In the genomic region with DNA sequence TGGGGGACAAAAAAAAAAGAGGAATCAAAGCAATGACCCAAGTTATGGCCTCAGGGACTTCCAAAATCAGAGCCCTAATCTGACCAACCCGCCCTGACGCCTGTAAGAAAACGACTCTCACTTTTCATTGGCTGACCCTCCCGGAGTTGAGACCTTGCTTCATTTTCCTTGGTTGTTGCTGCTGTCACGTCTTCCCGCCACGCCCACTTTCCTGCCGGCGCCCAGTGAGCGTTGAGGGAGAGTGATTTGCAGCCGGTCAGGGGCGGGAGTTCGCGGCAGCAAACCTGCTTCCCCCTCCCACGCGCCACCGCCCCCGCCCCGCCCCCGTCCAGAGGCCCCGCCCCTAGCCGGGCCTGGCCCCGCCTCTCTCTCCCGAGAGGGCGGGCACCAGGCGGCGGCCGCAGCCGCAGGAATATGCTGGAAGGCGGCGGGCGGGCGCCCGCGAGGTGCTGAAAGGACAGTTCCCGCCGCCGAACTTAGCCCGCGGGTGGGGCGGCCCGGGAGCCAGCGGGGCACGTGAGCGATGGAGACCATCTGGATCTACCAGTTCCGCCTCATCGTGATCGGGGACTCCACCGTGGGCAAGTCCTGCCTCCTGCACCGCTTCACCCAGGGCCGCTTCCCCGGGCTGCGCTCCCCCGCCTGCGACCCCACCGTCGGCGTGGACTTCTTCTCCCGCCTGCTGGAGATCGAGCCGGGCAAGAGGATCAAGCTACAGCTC, we compare ENCODE assay signal across 1 cellular context.
TF ChIP-seq lines count a peak whose summit lies in the region.

A gene with protein sequence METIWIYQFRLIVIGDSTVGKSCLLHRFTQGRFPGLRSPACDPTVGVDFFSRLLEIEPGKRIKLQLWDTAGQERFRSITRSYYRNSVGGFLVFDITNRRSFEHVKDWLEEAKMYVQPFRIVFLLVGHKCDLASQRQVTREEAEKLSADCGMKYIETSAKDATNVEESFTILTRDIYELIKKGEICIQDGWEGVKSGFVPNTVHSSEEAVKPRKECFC (plus strand): TSS at position 403 of the 721 bp plus-strand sequence. CDS start 121 bp downstream, at position 524.

TF ChIP-seq in GM12878, 131 proteins besides CTCF, POLR2A, EP300 and RAD21 (continued from another document and continues in another):
- TF ChIP-seq, protein P1, sequence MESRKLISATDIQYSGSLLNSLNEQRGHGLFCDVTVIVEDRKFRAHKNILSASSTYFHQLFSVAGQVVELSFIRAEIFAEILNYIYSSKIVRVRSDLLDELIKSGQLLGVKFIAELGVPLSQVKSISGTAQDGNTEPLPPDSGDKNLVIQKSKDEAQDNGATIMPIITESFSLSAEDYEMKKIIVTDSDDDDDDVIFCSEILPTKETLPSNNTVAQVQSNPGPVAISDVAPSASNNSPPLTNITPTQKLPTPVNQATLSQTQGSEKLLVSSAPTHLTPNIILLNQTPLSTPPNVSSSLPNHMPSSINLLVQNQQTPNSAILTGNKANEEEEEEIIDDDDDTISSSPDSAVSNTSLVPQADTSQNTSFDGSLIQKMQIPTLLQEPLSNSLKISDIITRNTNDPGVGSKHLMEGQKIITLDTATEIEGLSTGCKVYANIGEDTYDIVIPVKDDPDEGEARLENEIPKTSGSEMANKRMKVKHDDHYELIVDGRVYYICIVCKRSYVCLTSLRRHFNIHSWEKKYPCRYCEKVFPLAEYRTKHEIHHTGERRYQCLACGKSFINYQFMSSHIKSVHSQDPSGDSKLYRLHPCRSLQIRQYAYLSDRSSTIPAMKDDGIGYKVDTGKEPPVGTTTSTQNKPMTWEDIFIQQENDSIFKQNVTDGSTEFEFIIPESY (IDR thresholded peaks at IDR 0.05) = no peak
- TF ChIP-seq MXI1 (IDR thresholded peaks at IDR 0.05; ENCODE audit: low read depth, low read length) (peak; percentile 60), ZZZ3 (IDR thresholded peaks at IDR 0.05; ENCODE audit: control insufficient read depth, insufficient read length, low read depth) (no peak), MYC (IDR thresholded peaks at IDR 0.05; ENCODE audit: insufficient read depth, insufficient read length, insufficient replicate concordance, low read length, severe bottlenecking) (peak; percentile 67), TBL1XR1 (IDR thresholded peaks at IDR 0.05; ENCODE audit: low read depth, low read length) (no peak), HCFC1 (IDR thresholded peaks at IDR 0.05; ENCODE audit: low read length) (no peak), IKZF1 (conservative IDR thresholded peaks at IDR 0.05) (peak; percentile 95), ASH2L (IDR thresholded peaks at IDR 0.05; ENCODE audit: borderline replicate concordance, low read depth) (no peak), SREBF2 (IDR thresholded peaks at IDR 0.05; ENCODE audit: low read length) (no peak), TCF3 (IDR thresholded peaks at IDR 0.05; ENCODE audit: borderline replicate concordance, insufficient read depth, low read depth, low read length) (peak; percentile 61), KLF5 (IDR thresholded peaks at IDR 0.05; ENCODE audit: partially characterized antibody) (no peak), WRNIP1 (IDR thresholded peaks at IDR 0.05; ENCODE audit: borderline replicate concordance, low read depth, low read length) (no peak), MTA2 (IDR thresholded peaks at IDR 0.05; ENCODE audit: low read depth) (no peak), KAT2A (conservative IDR thresholded peaks at IDR 0.05; ENCODE audit: control insufficient read depth, low read depth, low read length) (no peak), KDM1A (IDR thresholded peaks at IDR 0.05; ENCODE audit: borderline replicate concordance) (no peak), EED (IDR thresholded peaks at IDR 0.05; ENCODE audit: low read depth) (0 out of 2 replicates have a peak, but pooled peaks have one; percentile 36), CHD1 (IDR thresholded peaks at IDR 0.05; ENCODE audit: low read depth, low read length) (no peak), RBBP5 (conservative IDR thresholded peaks at IDR 0.05) (no peak), GABPA (IDR thresholded peaks at IDR 0.05; ENCODE audit: low read depth) (no peak), SUZ12 (IDR thresholded peaks at IDR 0.05; ENCODE audit: unreplicated experiment) (no peak), TCF7 (IDR thresholded peaks at IDR 0.05; ENCODE audit: borderline replicate concordance) (no peak), PAX8 (IDR thresholded peaks at IDR 0.05) (no peak), RELA (IDR thresholded peaks at IDR 0.05; ENCODE audit: borderline replicate concordance, partially characterized antibody) (no peak), RFX5 (IDR thresholded peaks at IDR 0.05; ENCODE audit: low read depth, low read length) (no peak), TCF12 (IDR thresholded peaks at IDR 0.05; ENCODE audit: low read depth, low read length) (no peak), DPF2 (IDR thresholded peaks at IDR 0.05) (peak; percentile 71; the same call in 1 of the 2 replicates), NFXL1 (IDR thresholded peaks at IDR 0.05; ENCODE audit: borderline replicate concordance) (no peak), IKZF2 (IDR thresholded peaks at IDR 0.05) (peak in 1 of 2 experiments; percentile 48; a peak in 1 of 4 replicates), POLR2AphosphoS5 (IDR thresholded peaks at IDR 0.05; ENCODE audit: low read length) (0 out of 2 replicates have a peak, but pooled peaks have one; percentile 22), NBN (IDR thresholded peaks at IDR 0.05) (no peak), MEF2B (IDR thresholded peaks at IDR 0.05; ENCODE audit: partially characterized antibody, poor library complexity, severe bottlenecking) (peak; percentile 7), STAT1 (conservative IDR thresholded peaks at IDR 0.05) (no peak)
- TF ChIP-seq, protein P2, sequence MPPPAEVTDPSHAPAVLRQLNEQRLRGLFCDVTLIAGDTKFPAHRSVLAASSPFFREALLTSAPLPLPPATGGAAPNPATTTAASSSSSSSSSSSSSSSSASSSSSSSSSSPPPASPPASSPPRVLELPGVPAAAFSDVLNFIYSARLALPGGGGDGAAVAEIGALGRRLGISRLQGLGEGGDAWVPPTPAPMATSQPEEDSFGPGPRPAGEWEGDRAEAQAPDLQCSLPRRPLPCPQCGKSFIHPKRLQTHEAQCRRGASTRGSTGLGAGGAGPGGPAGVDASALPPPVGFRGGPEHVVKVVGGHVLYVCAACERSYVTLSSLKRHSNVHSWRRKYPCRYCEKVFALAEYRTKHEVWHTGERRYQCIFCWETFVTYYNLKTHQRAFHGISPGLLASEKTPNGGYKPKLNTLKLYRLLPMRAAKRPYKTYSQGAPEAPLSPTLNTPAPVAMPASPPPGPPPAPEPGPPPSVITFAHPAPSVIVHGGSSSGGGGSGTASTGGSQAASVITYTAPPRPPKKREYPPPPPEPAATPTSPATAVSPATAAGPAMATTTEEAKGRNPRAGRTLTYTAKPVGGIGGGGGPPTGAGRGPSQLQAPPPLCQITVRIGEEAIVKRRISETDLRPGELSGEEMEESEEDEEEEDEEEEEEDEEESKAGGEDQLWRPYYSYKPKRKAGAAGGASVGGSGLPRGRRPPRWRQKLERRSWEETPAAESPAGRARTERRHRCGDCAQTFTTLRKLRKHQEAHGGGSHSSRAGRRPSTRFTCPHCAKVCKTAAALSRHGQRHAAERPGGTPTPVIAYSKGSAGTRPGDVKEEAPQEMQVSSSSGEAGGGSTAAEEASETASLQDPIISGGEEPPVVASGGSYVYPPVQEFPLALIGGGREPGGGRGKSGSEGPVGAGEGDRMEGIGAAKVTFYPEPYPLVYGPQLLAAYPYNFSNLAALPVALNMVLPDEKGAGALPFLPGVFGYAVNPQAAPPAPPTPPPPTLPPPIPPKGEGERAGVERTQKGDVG (CRISPR knock-in tag; IDR thresholded peaks at IDR 0.05) = no peak
- TF ChIP-seq, protein P3, sequence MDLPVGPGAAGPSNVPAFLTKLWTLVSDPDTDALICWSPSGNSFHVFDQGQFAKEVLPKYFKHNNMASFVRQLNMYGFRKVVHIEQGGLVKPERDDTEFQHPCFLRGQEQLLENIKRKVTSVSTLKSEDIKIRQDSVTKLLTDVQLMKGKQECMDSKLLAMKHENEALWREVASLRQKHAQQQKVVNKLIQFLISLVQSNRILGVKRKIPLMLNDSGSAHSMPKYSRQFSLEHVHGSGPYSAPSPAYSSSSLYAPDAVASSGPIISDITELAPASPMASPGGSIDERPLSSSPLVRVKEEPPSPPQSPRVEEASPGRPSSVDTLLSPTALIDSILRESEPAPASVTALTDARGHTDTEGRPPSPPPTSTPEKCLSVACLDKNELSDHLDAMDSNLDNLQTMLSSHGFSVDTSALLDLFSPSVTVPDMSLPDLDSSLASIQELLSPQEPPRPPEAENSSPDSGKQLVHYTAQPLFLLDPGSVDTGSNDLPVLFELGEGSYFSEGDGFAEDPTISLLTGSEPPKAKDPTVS (IDR thresholded peaks at IDR 0.05; ENCODE audit: low read depth, low read length) = peak; percentile 81
- TF ChIP-seq, protein P4, sequence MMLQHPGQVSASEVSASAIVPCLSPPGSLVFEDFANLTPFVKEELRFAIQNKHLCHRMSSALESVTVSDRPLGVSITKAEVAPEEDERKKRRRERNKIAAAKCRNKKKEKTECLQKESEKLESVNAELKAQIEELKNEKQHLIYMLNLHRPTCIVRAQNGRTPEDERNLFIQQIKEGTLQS (IDR thresholded peaks at IDR 0.05; ENCODE audit: borderline replicate concordance, extremely low read depth, low read depth, low read length) = no peak
- TF ChIP-seq, protein P5, sequence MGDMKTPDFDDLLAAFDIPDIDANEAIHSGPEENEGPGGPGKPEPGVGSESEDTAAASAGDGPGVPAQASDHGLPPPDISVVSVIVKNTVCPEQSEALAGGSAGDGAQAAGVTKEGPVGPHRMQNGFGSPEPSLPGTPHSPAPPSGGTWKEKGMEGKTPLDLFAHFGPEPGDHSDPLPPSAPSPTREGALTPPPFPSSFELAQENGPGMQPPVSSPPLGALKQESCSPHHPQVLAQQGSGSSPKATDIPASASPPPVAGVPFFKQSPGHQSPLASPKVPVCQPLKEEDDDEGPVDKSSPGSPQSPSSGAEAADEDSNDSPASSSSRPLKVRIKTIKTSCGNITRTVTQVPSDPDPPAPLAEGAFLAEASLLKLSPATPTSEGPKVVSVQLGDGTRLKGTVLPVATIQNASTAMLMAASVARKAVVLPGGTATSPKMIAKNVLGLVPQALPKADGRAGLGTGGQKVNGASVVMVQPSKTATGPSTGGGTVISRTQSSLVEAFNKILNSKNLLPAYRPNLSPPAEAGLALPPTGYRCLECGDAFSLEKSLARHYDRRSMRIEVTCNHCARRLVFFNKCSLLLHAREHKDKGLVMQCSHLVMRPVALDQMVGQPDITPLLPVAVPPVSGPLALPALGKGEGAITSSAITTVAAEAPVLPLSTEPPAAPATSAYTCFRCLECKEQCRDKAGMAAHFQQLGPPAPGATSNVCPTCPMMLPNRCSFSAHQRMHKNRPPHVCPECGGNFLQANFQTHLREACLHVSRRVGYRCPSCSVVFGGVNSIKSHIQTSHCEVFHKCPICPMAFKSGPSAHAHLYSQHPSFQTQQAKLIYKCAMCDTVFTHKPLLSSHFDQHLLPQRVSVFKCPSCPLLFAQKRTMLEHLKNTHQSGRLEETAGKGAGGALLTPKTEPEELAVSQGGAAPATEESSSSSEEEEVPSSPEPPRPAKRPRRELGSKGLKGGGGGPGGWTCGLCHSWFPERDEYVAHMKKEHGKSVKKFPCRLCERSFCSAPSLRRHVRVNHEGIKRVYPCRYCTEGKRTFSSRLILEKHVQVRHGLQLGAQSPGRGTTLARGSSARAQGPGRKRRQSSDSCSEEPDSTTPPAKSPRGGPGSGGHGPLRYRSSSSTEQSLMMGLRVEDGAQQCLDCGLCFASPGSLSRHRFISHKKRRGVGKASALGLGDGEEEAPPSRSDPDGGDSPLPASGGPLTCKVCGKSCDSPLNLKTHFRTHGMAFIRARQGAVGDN (IDR thresholded peaks at IDR 0.05) = no peak
- TF ChIP-seq, protein P6, sequence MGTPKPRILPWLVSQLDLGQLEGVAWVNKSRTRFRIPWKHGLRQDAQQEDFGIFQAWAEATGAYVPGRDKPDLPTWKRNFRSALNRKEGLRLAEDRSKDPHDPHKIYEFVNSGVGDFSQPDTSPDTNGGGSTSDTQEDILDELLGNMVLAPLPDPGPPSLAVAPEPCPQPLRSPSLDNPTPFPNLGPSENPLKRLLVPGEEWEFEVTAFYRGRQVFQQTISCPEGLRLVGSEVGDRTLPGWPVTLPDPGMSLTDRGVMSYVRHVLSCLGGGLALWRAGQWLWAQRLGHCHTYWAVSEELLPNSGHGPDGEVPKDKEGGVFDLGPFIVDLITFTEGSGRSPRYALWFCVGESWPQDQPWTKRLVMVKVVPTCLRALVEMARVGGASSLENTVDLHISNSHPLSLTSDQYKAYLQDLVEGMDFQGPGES (IDR thresholded peaks at IDR 0.05) = peak; percentile 85
- TF ChIP-seq, protein P7, sequence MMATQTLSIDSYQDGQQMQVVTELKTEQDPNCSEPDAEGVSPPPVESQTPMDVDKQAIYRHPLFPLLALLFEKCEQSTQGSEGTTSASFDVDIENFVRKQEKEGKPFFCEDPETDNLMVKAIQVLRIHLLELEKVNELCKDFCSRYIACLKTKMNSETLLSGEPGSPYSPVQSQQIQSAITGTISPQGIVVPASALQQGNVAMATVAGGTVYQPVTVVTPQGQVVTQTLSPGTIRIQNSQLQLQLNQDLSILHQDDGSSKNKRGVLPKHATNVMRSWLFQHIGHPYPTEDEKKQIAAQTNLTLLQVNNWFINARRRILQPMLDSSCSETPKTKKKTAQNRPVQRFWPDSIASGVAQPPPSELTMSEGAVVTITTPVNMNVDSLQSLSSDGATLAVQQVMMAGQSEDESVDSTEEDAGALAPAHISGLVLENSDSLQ (IDR thresholded peaks at IDR 0.05) = peak; percentile 98
- TF ChIP-seq, protein P8, sequence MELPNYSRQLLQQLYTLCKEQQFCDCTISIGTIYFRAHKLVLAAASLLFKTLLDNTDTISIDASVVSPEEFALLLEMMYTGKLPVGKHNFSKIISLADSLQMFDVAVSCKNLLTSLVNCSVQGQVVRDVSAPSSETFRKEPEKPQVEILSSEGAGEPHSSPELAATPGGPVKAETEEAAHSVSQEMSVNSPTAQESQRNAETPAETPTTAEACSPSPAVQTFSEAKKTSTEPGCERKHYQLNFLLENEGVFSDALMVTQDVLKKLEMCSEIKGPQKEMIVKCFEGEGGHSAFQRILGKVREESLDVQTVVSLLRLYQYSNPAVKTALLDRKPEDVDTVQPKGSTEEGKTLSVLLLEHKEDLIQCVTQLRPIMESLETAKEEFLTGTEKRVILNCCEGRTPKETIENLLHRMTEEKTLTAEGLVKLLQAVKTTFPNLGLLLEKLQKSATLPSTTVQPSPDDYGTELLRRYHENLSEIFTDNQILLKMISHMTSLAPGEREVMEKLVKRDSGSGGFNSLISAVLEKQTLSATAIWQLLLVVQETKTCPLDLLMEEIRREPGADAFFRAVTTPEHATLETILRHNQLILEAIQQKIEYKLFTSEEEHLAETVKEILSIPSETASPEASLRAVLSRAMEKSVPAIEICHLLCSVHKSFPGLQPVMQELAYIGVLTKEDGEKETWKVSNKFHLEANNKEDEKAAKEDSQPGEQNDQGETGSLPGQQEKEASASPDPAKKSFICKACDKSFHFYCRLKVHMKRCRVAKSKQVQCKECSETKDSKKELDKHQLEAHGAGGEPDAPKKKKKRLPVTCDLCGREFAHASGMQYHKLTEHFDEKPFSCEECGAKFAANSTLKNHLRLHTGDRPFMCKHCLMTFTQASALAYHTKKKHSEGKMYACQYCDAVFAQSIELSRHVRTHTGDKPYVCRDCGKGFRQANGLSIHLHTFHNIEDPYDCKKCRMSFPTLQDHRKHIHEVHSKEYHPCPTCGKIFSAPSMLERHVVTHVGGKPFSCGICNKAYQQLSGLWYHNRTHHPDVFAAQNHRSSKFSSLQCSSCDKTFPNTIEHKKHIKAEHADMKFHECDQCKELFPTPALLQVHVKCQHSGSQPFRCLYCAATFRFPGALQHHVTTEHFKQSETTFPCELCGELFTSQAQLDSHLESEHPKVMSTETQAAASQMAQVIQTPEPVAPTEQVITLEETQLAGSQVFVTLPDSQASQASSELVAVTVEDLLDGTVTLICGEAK (IDR thresholded peaks at IDR 0.05; ENCODE audit: borderline replicate concordance) = no peak
